In the genomic region with DNA sequence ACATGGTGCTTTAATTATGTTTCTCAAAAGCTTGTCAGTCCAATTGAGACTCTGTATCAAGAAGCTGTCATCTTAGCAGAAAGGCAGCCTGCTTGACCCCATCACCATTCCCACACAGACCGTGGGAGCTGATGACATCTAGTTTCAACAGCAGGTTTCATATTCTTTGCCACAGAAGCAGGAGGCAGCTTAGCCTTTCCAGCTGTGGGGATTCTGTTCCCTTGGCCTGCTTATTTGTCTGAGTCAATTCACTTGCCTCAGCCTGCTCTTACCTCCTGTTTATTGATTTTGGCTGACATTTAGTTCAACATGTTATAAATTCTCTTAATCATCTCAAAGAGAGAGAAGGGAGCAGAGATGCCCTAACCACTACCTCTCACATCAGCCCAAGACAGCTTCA, we compare ENCODE assay signal across 17 cellular contexts.
"Had no signal": no experiment of that assay in that cellular context is flagged by ENCODE, and none has a peak within 500 bp of the region (broad histone marks: within the 10 kb centered on the region; RNA-seq: fewer than 3 reads in every experiment).

No MANE protein-coding gene starts in this region.

- H3K27ac ChIP-seq: VCaP had no signal

- H3K4me1 Mint-ChIP-seq: activated CD4-positive, alpha-beta T cell treated with anti-CD3 and anti-CD28 coated beads for 36 hours; activated naive CD8-positive, alpha-beta T cell treated with anti-CD3 and anti-CD28 coated beads, Interleukin-2, amount 50 U/mL, for 24 hours; natural killer cell had no signal

- H3K36me3 Mint-ChIP-seq: natural killer cell had no signal

- H3K27me3 Mint-ChIP-seq: activated CD4-positive, alpha-beta T cell treated with anti-CD3 and anti-CD28 coated beads for 36 hours; activated naive CD8-positive, alpha-beta T cell treated with anti-CD3 and anti-CD28 coated beads, Interleukin-2, amount 50 U/mL, for 24 hours; dendritic cell treated with granulocyte-macrophage colony-stimulating factor and Interleukin-4, amounts not matched to agents 40 ng/mL and 50 ng/mL, for 4 days; progenitor cell of endocrine pancreas had no signal

- H3K27ac Mint-ChIP-seq: activated CD4-positive, alpha-beta T cell treated with anti-CD3 and anti-CD28 coated beads for 36 hours; activated CD8-positive, alpha-beta T cell treated with anti-CD3 and anti-CD28 coated beads, Interleukin-2, amount 10 ng/mL, durations not matched to agents 7 days and 5 days; activated naive CD8-positive, alpha-beta T cell treated with anti-CD3 and anti-CD28 coated beads, Interleukin-2, amount 50 U/mL, for 24 hours; dendritic cell treated with granulocyte-macrophage colony-stimulating factor and Interleukin-4, amounts not matched to agents 40 ng/mL and 50 ng/mL, for 4 days; endodermal cell; natural killer cell; progenitor cell of endocrine pancreas had no signal

- H3K9me3 Mint-ChIP-seq: activated naive CD8-positive, alpha-beta T cell treated with anti-CD3 and anti-CD28 coated beads, Interleukin-2, amount 50 U/mL, for 24 hours; dendritic cell treated with granulocyte-macrophage colony-stimulating factor and Interleukin-4, amounts not matched to agents 40 ng/mL and 50 ng/mL, for 4 days; endodermal cell had no signal

- DNase-seq: activated CD4-positive, alpha-beta T cell treated with anti-CD3 and anti-CD28 coated beads for 36 hours; activated CD8-positive, alpha-beta memory T cell treated with anti-CD3 and anti-CD28 coated beads, Interleukin-2, amount 50 U/mL, for 48 hours; activated CD8-positive, alpha-beta T cell treated with anti-CD3 and anti-CD28 coated beads, Interleukin-2, amount 10 ng/mL, durations not matched to agents 7 days and 5 days; activated naive CD4-positive, alpha-beta T cell; activated naive CD8-positive, alpha-beta T cell treated with anti-CD3 and anti-CD28 coated beads, Interleukin-2, amount 50 U/mL, for 24 hours; endodermal cell; erythroblast; glutamatergic neuron; left colon; natural killer cell; stimulated activated CD4-positive, alpha-beta T cell treated with anti-CD3 and anti-CD28 coated beads, Interleukin-12 subunit alpha, Interleukin-12 subunit beta, amount 100 ng/mL, for 4 hours; stimulated activated naive CD4-positive, alpha-beta T cell treated with Interleukin-2 at 50 U/mL for 16 hours; T-helper 1 cell; trophoblast cell had no signal

- H3K4me3 Mint-ChIP-seq: activated CD4-positive, alpha-beta T cell treated with anti-CD3 and anti-CD28 coated beads for 36 hours; activated CD8-positive, alpha-beta T cell treated with anti-CD3 and anti-CD28 coated beads, Interleukin-2, amount 10 ng/mL, durations not matched to agents 7 days and 5 days; activated naive CD8-positive, alpha-beta T cell treated with anti-CD3 and anti-CD28 coated beads, Interleukin-2, amount 50 U/mL, for 24 hours; dendritic cell treated with granulocyte-macrophage colony-stimulating factor and Interleukin-4, amounts not matched to agents 40 ng/mL and 50 ng/mL, for 4 days; endodermal cell; natural killer cell had no signal
